ENCODE assay signal across 1 cellular context in genomic region chr20:52291109-52291508, GRCh38.
TF ChIP-seq lines count a peak whose summit lies in the region.

No MANE protein-coding gene starts in this region.

TF ChIP-seq in K562, 482 proteins besides CTCF, POLR2A, EP300 and RAD21 (continued from another document and continues in another):
- no peak for TF ChIP-seq PATZ1 (CRISPR knock-in tag; IDR thresholded peaks at IDR 0.05; ENCODE audit: borderline replicate concordance)
- TF ChIP-seq FOXK1 (CRISPR knock-in tag; IDR thresholded peaks at IDR 0.05; ENCODE audit: borderline replicate concordance) = no peak
- no peak for TF ChIP-seq MECOM (CRISPR knock-in tag; IDR thresholded peaks at IDR 0.05)
- TF ChIP-seq RCOR1 (IDR thresholded peaks at IDR 0.05; ENCODE audit: borderline replicate concordance in 1 of 2, low read depth in 2 of 2, low read length in 2 of 2) = 0 out of 4 replicates have a peak, but pooled peaks of 1 of the 2 experiments have one; percentile 12
- TF ChIP-seq ZNF274 (IDR thresholded peaks at IDR 0.05; ENCODE audit: borderline replicate concordance, low read depth, low read length) = no peak
- TF ChIP-seq HBP1 (CRISPR knock-in tag; IDR thresholded peaks at IDR 0.05) = 0 out of 2 replicates have a peak, but pooled peaks have one; percentile 42
- TF ChIP-seq ETS1 (conservative IDR thresholded peaks at IDR 0.05; ENCODE audit: control insufficient read depth, low read depth, low read length) = no peak
- TF ChIP-seq REST (CRISPR knock-in tag; IDR thresholded peaks at IDR 0.05; ENCODE audit: low read depth) = no peak
- no peak for TF ChIP-seq ZEB2 (IDR thresholded peaks at IDR 0.05)
- TF ChIP-seq NFIX (CRISPR knock-in tag; IDR thresholded peaks at IDR 0.05; ENCODE audit: low read depth) = no peak
- TF ChIP-seq NEUROD1 (IDR thresholded peaks at IDR 0.05; ENCODE audit: borderline replicate concordance, low read depth, low read length, partially characterized antibody) = no peak
- no peak for TF ChIP-seq FOXP4 (CRISPR knock-in tag; IDR thresholded peaks at IDR 0.05; ENCODE audit: borderline replicate concordance)
- TF ChIP-seq KLF16 (IDR thresholded peaks at IDR 0.05) = no peak
- TF ChIP-seq ETV1 (tag; conservative IDR thresholded peaks at IDR 0.05; ENCODE audit: low read depth) = peak; percentile 92
- TF ChIP-seq KLF13 (tag; IDR thresholded peaks at IDR 0.05; ENCODE audit: borderline replicate concordance, low read depth) = no peak
- no peak for TF ChIP-seq ZNF3 (CRISPR knock-in tag; IDR thresholded peaks at IDR 0.05)
- peak; percentile 33; the same call in 1 of the 2 replicates for TF ChIP-seq CTBP1 (IDR thresholded peaks at IDR 0.05; ENCODE audit: borderline replicate concordance)
- no peak for TF ChIP-seq EZH2 (IDR thresholded peaks at IDR 0.05; ENCODE audit: borderline replicate concordance, low read depth, low read length)
- TF ChIP-seq ZNF165 (CRISPR knock-in tag; IDR thresholded peaks at IDR 0.05; ENCODE audit: borderline replicate concordance) = no peak
- no peak for TF ChIP-seq FOS (IDR thresholded peaks at IDR 0.05; ENCODE audit: extremely low read depth, insufficient read length)
- TF ChIP-seq HOXB6 (CRISPR knock-in tag; IDR thresholded peaks at IDR 0.05; ENCODE audit: borderline replicate concordance) = no peak
- TF ChIP-seq KLF10 (CRISPR knock-in tag; IDR thresholded peaks at IDR 0.05) = no peak
- no peak for TF ChIP-seq ESRRA (IDR thresholded peaks at IDR 0.05; ENCODE audit: borderline replicate concordance, low read depth)
- no peak for TF ChIP-seq ZHX1 (conservative IDR thresholded peaks at IDR 0.05; ENCODE audit: low read length)
- TF ChIP-seq POLR3G (IDR thresholded peaks at IDR 0.05; ENCODE audit: extremely low read depth, insufficient read length, insufficient replicate concordance) = no peak
- TF ChIP-seq NR0B1 (IDR thresholded peaks at IDR 0.05; ENCODE audit: partially characterized antibody) = no peak
- peak; percentile 42; the same call in 1 of the 2 replicates for TF ChIP-seq C11orf30 (IDR thresholded peaks at IDR 0.05; ENCODE audit: low read depth)
- TF ChIP-seq TEAD4 (IDR thresholded peaks at IDR 0.05; ENCODE audit: low read length) = no peak
- no peak for TF ChIP-seq TEAD4 (CRISPR knock-in tag; IDR thresholded peaks at IDR 0.05; ENCODE audit: borderline replicate concordance)
- no peak for TF ChIP-seq MLX (CRISPR knock-in tag; conservative IDR thresholded peaks at IDR 0.05)
- no peak for TF ChIP-seq FOXK2 (conservative IDR thresholded peaks at IDR 0.05 in 1 of 2, IDR thresholded peaks at IDR 0.05 in 1 of 2; ENCODE audit: low read depth in 2 of 2)
- TF ChIP-seq LEF1 (IDR thresholded peaks at IDR 0.05) = no peak
- no peak for TF ChIP-seq ZNF253 (CRISPR knock-in tag; conservative IDR thresholded peaks at IDR 0.05)
- no peak for TF ChIP-seq ZBTB5 (IDR thresholded peaks at IDR 0.05)
- no peak for TF ChIP-seq NFE2 (IDR thresholded peaks at IDR 0.05; ENCODE audit: low read depth)
- TF ChIP-seq ZNF830 (CRISPR knock-in tag; IDR thresholded peaks at IDR 0.05) = no peak
- no peak for TF ChIP-seq PHF21A (IDR thresholded peaks at IDR 0.05; ENCODE audit: borderline replicate concordance, low read depth)
- TF ChIP-seq FOXO4 (CRISPR knock-in tag; IDR thresholded peaks at IDR 0.05) = no peak
- TF ChIP-seq MAFF (IDR thresholded peaks at IDR 0.05; ENCODE audit: low read length) = no peak
- TF ChIP-seq ZC3H4 (CRISPR knock-in tag; IDR thresholded peaks at IDR 0.05; ENCODE audit: borderline replicate concordance) = no peak
- no peak for TF ChIP-seq ZNF217 (CRISPR knock-in tag; IDR thresholded peaks at IDR 0.05)
- TF ChIP-seq CBX8 (IDR thresholded peaks at IDR 0.05; ENCODE audit: borderline replicate concordance, extremely low read depth, low read depth, low read length, poor library complexity, severe bottlenecking) = no peak
- TF ChIP-seq PHB (CRISPR knock-in tag; IDR thresholded peaks at IDR 0.05) = no peak
- TF ChIP-seq FOXM1 (IDR thresholded peaks at IDR 0.05; ENCODE audit: low read depth) = no peak
- no peak for TF ChIP-seq FOXM1 (CRISPR knock-in tag; IDR thresholded peaks at IDR 0.05; ENCODE audit: low read depth)
- no peak for TF ChIP-seq POLR2B (IDR thresholded peaks at IDR 0.05; ENCODE audit: low read depth, partially characterized antibody)
- no peak for TF ChIP-seq SMARCA5 (IDR thresholded peaks at IDR 0.05)
